In the genomic region with DNA sequence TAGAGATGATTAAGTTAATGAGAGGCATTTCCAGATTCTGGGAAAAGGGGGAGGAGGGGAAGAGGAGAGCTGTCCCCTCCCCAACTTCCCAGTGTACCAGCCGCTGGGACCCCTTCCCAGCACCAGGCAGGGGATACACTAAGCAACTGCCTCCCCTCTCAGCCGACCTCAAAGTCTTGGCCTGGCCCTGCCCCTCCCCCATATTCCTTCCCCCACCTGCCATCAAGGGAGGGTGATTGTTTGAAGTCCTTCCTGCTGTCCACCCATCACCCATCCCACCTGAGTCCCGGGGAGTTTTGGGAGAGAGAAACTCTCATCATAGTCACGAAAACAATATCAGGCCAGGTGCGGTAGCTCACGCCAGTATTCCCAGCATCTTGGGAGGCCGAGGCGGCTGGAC, we compare ENCODE assay signal across 16 cellular contexts. TPM values are rescaled to one million over a fixed set of nuclear protein-coding genes. Genes with fewer than 3 reads are reported as not detected.
DNase-seq lines count a peak whose midpoint lies in the region; ATAC-seq and TF ChIP-seq lines count a peak whose summit lies in the region.
"Had no signal": no experiment of that assay in that cellular context is flagged by ENCODE, and none has a peak within 500 bp of the region (broad histone marks: within the 10 kb centered on the region; RNA-seq: fewer than 3 reads in every experiment).

No MANE protein-coding gene starts in this region.

- H3F3A ChIP-seq in GM23338 (replicated peaks; ENCODE audit: low read depth), result 0 out of 2 replicates have a peak, but pooled peaks cover 6% of the 10 kb centered on the region

- H3K4me1 ChIP-seq in GM23338 (ENCODE audit: insufficient read depth) (peaks cover 18% of the 10 kb centered on the region), iPS-20b (ENCODE audit: insufficient read depth, low read length) (peaks cover 6% of the 10 kb centered on the region; the same call in 1 of the 2 replicates)
- H3K4me1 ChIP-seq: BE2C, Caco-2 had no signal

- H3K27me3 Mint-ChIP-seq in GM23338 (ENCODE audit: insufficient read depth, low read depth, poor library complexity) (peaks cover 7% of the 10 kb centered on the region), progenitor cell of endocrine pancreas (peaks cover 48% of the 10 kb centered on the region)

- H3K36me3 ChIP-seq in GM23338 (ENCODE audit: insufficient read depth) (no peaks in the 10 kb centered on the region), iPS-20b (ENCODE audit: insufficient read depth, low read depth, low read length) (no peaks in the 10 kb centered on the region)
- H3K36me3 ChIP-seq: BE2C had no signal

- TF ChIP-seq POLR2A in NB4 (IDR thresholded peaks at IDR 0.05; ENCODE audit: extremely low read depth, insufficient read length), result no peak

- H3K4me3 ChIP-seq in GM23338 (peak overlapping the region; percentile 41), NB4 (ENCODE audit: low read depth, low read length) (no peak overlapping the region), iPS-20b (ENCODE audit: low read length) (no peak overlapping the region)
- H3K4me3 ChIP-seq: GM23248 had no signal

- H3K4me1 Mint-ChIP-seq in GM23338, result peaks cover 37% of the 10 kb centered on the region
- H3K4me1 Mint-ChIP-seq in progenitor cell of endocrine pancreas (ENCODE audit: low read depth), result peaks cover 2% of the 10 kb centered on the region

- no peaks in the 10 kb centered on the region for H3K79me2 ChIP-seq in GM23338 (replicated peaks; ENCODE audit: insufficient read depth)

- no peak overlapping the region for H2AFZ ChIP-seq in GM23338
- H2AFZ ChIP-seq: GM23248 had no signal

- H3K36me3 Mint-ChIP-seq in GM23338 (ENCODE audit: low read depth), result peaks cover 4% of the 10 kb centered on the region
- no peaks in the 10 kb centered on the region for H3K36me3 Mint-ChIP-seq in progenitor cell of endocrine pancreas (ENCODE audit: insufficient read depth)

- peak overlapping the region; percentile 13; the same call in 1 of the 3 replicates for H3K4me3 Mint-ChIP-seq in GM23338
- no peak overlapping the region for H3K4me3 Mint-ChIP-seq in progenitor cell of endocrine pancreas (ENCODE audit: low read depth)
- H3K4me3 Mint-ChIP-seq: CD4-positive, alpha-beta T cell had no signal

- DNase-seq in GM23338 (ENCODE audit: low spot score), result peak; percentile 63
- peak; percentile 25 for DNase-seq in NB4 (ENCODE audit: low read depth)
- no peak for DNase-seq in progenitor cell of endocrine pancreas (ENCODE audit: low spot score, unreplicated experiment)
- DNase-seq in mucosa of gallbladder (ENCODE audit: low spot score), result no peak
- DNase-seq in hypothalamus (lab: John Stamatoyannopoulos, UW), result no peak
- no peak for DNase-seq in COLO668 (lab: John Stamatoyannopoulos, UW; ENCODE audit: unreplicated experiment)
- DNase-seq: BE2C; Caco-2; CD4-positive, alpha-beta T cell; DMS 273 treated with DMSO at 0.1 percent for 48 hours; DMS79 treated with DMSO at 0.1 percent for 48 hours; GM23248; Kasumi-1; NCI-H1417; NCI-H1694 treated with DMSO at 0.1 percent for 48 hours had no signal

- H3K27ac Mint-ChIP-seq in GM23338, result peak overlapping the region; percentile 92
- peak overlapping the region; percentile 59 for H3K27ac Mint-ChIP-seq in progenitor cell of endocrine pancreas
- H3K27ac Mint-ChIP-seq: CD4-positive, alpha-beta T cell had no signal

- H3K9me3 Mint-ChIP-seq in GM23338, result peaks cover 4% of the 10 kb centered on the region
- no peaks in the 10 kb centered on the region for H3K9me3 Mint-ChIP-seq in progenitor cell of endocrine pancreas (ENCODE audit: low read depth)
- H3K9me3 Mint-ChIP-seq: CD4-positive, alpha-beta T cell had no signal

- ATAC-seq in GM23338, result peak; percentile 75

- H3K9ac ChIP-seq in iPS-20b (ENCODE audit: low read depth, low read length), result peak overlapping the region; percentile 58; the same call in 1 of the 2 replicates
- H3K9ac ChIP-seq: GM23248 had no signal

- H3K27me3 ChIP-seq in GM23338 (ENCODE audit: insufficient read depth) (no peaks in the 10 kb centered on the region), iPS-20b (ENCODE audit: insufficient read depth, low read length) (no peaks in the 10 kb centered on the region)
- H3K27me3 ChIP-seq: BE2C had no signal

- no peaks in the 10 kb centered on the region for H3K9me2 ChIP-seq in GM23338 (ENCODE audit: insufficient read depth)

- TF ChIP-seq CTCF in GM23338 (conservative IDR thresholded peaks at IDR 0.05; ENCODE audit: low read depth in 2 of 2) (no peak), NB4 (IDR thresholded peaks at IDR 0.05; ENCODE audit: low read depth, low read length) (no peak), progenitor cell of endocrine pancreas (IDR thresholded peaks at IDR 0.05; ENCODE audit: unreplicated experiment) (no peak)

- peak overlapping the region; percentile 100 for H3K27ac ChIP-seq in GM23338 (ENCODE audit: low read depth)
- no peak overlapping the region for H3K27ac ChIP-seq in iPS-20b (ENCODE audit: low read length)
- H3K27ac ChIP-seq: GM23248 had no signal

- no peaks in the 10 kb centered on the region for H4K20me1 ChIP-seq in GM23338 (replicated peaks; ENCODE audit: insufficient read depth)

- peak overlapping the region; percentile 78 for H3K4me2 ChIP-seq in GM23338

- no peaks in the 10 kb centered on the region for H3K9me3 ChIP-seq in iPS-20b (ENCODE audit: insufficient read depth, low read depth, low read length)
- H3K9me3 ChIP-seq: BE2C, Caco-2 had no signal

TF ChIP-seq in GM23338, 12 proteins besides CTCF, POLR2A, EP300 and RAD21:
- peak; percentile 12; the same call in 1 of the 2 replicates for TF ChIP-seq POLR2AphosphoS5 (IDR thresholded peaks at IDR 0.05; ENCODE audit: low read depth)
- TF ChIP-seq ZNF114 (CRISPR knock-in tag; IDR thresholded peaks at IDR 0.05), result no peak

RNA-seq across cellular contexts. Expression of a gene that starts 20.1 kb away (rescaled TPM):
- total RNA-seq in GM23338 (2014; rRNA removed; shearing (Covaris generic)), result 33.7 and 40.7 TPM in 2 replicates
- polyA plus RNA-seq in GM23338 (2016; fragmentation: Nextera tagmentation; extraction: Ambion mirVana), result 20.6 and 20.8 TPM in 2 replicates
- total RNA-seq in progenitor cell of endocrine pancreas, result 25.5 and 30.8 TPM in 2 replicates
- 5.7 TPM for total RNA-seq in mucosa of gallbladder

RNA-seq across cellular contexts. Expression of a gene that starts 50.1 kb away (rescaled TPM):
- total RNA-seq in GM23338 (2014; rRNA removed; shearing (Covaris generic)), result 42.8 and 50.1 TPM in 2 replicates
- polyA plus RNA-seq in GM23338 (2016; fragmentation: Nextera tagmentation; extraction: Ambion mirVana), result 16.3 and 16.7 TPM in 2 replicates
- 37.7 and 42.1 TPM in 2 replicates for total RNA-seq in progenitor cell of endocrine pancreas
- 19.1 TPM for total RNA-seq in mucosa of gallbladder

Comparison
In these comparisons a context has a peak if more than half of its experiments do, and no peak if none do; other contexts are left out.
1. DNase-seq: peak in GM23338 (single experiment) and NB4 (single experiment); none in progenitor cell of endocrine pancreas (single experiment), mucosa of gallbladder (single experiment), hypothalamus (0 of 51) and COLO668 (single experiment).